Comparison of ENCODE assay signal across 17 cellular contexts in genomic region chr14:102125546-102125945, GRCh38. TPM values are rescaled to one million over a fixed set of nuclear protein-coding genes. Genes with fewer than 3 reads are reported as not detected.
DNase-seq lines count a peak whose midpoint lies in the region; ATAC-seq and TF ChIP-seq lines count a peak whose summit lies in the region.
"Had no signal": no experiment of that assay in that cellular context is flagged by ENCODE, and none has a peak within 500 bp of the region (broad histone marks: within the 10 kb centered on the region; RNA-seq: fewer than 3 reads in every experiment).

No MANE protein-coding gene starts in this region.

- H3K27me3 ChIP-seq in iPS-20b (ENCODE audit: insufficient read depth, low read length) (no peaks in the 10 kb centered on the region), smooth muscle cell (ENCODE audit: low read depth) (no peaks in the 10 kb centered on the region), neural progenitor cell (no peaks in the 10 kb centered on the region)
- H3K27me3 ChIP-seq in effector memory CD4-positive, alpha-beta T cell (replicated peaks; ENCODE audit: control insufficient read depth, insufficient read depth, low read length, poor library complexity, severe bottlenecking), result no peaks in the 10 kb centered on the region

- H3K4me3 ChIP-seq in iPS-20b (ENCODE audit: low read length) (no peak overlapping the region), smooth muscle cell (no peak overlapping the region), neural progenitor cell (no peak overlapping the region)
- H3K4me3 ChIP-seq in effector memory CD4-positive, alpha-beta T cell (ENCODE audit: insufficient read depth, low read depth, low read length, poor library complexity, severe bottlenecking), result no peak overlapping the region
- H3K4me3 ChIP-seq: GM23248 had no signal

- H2AFZ ChIP-seq in smooth muscle cell (ENCODE audit: low read depth) (peak overlapping the region; percentile 58), neural progenitor cell (replicated peaks) (no peak overlapping the region)
- H2AFZ ChIP-seq: GM23248 had no signal

- H3K79me2 ChIP-seq in smooth muscle cell (ENCODE audit: low read depth) (no peaks in the 10 kb centered on the region), neural progenitor cell (ENCODE audit: low read depth) (no peaks in the 10 kb centered on the region)

- TF ChIP-seq CTCF in RWPE1 (conservative IDR thresholded peaks at IDR 0.05; ENCODE audit: low read depth) (no peak), smooth muscle cell (IDR thresholded peaks at IDR 0.05; ENCODE audit: borderline replicate concordance, insufficient read depth, poor library complexity, severe bottlenecking) (no peak), neural progenitor cell (IDR thresholded peaks at IDR 0.05) (no peak)

- H3K4me2 ChIP-seq in smooth muscle cell (peak overlapping the region; percentile 67), neural progenitor cell (no peak overlapping the region)

- H3K9ac ChIP-seq in iPS-20b (ENCODE audit: low read depth, low read length) (0 out of 2 replicates have a peak overlapping the region, but pooled peaks have one; percentile 25), smooth muscle cell (ENCODE audit: low read depth) (no peak overlapping the region), neural progenitor cell (no peak overlapping the region)
- H3K9ac ChIP-seq: GM23248 had no signal

- no peaks in the 10 kb centered on the region for H3K36me3 Mint-ChIP-seq in neural progenitor cell

- DNase-seq in NCI-H2227 treated with DMSO at 0.1 percent for 48 hours (lab: John Stamatoyannopoulos, UW) (peak; percentile 19), NCI-H2227 (lab: John Stamatoyannopoulos, UW; ENCODE audit: unreplicated experiment) (no peak), RWPE1 (ENCODE audit: low spot score) (peak; percentile 61), smooth muscle cell (lab: John Stamatoyannopoulos, UW; ENCODE audit: unreplicated experiment) (no peak), neural progenitor cell (ENCODE audit: low spot score) (no peak)
- DNase-seq in effector memory CD4-positive, alpha-beta T cell, result no peak
- DNase-seq: activated T-cell treated with anti-CD3 and anti-CD28 coated beads, Interleukin-2, amount 50 U/mL, for 48 hours; CD8-positive, alpha-beta memory T cell; GM23248; left ventricle myocardium superior; naive thymus-derived CD8-positive, alpha-beta T cell; NCI-H748 treated with DMSO at 0.1 percent for 48 hours; SHP77 treated with DMSO at 0.1 percent for 48 hours; stimulated activated CD4-positive, alpha-beta T cell treated with anti-CD3 and anti-CD28 coated beads, Interleukin-2, amount 100 ng/mL, for 24 hours; T-helper 9 cell had no signal

- H3K36me3 ChIP-seq in iPS-20b (ENCODE audit: insufficient read depth, low read depth, low read length), result no peaks in the 10 kb centered on the region
- no peaks in the 10 kb centered on the region for H3K36me3 ChIP-seq in smooth muscle cell (ENCODE audit: low read depth)
- no peaks in the 10 kb centered on the region for H3K36me3 ChIP-seq in effector memory CD4-positive, alpha-beta T cell (ENCODE audit: control insufficient read depth, insufficient read depth, low read length)
- no peaks in the 10 kb centered on the region for H3K36me3 ChIP-seq in neural progenitor cell

- H3K27ac Mint-ChIP-seq in neural progenitor cell, result no peak overlapping the region
- H3K27ac Mint-ChIP-seq: CD8-positive, alpha-beta memory T cell; naive thymus-derived CD8-positive, alpha-beta T cell had no signal

- CTCF ChIA-PET in RWPE1 (lab: Yijun Ruan, JAX), result interaction anchor here (0.8 kb wide), 1 partner anchor 8 kb away, joined by 5 read pairs; no protein-coding TSS in a partner anchor

- H3K4me3 Mint-ChIP-seq in neural progenitor cell, result no peak overlapping the region
- H3K4me3 Mint-ChIP-seq: CD8-positive, alpha-beta memory T cell; naive thymus-derived CD8-positive, alpha-beta T cell had no signal

- POLR2A ChIA-PET in RWPE1 (lab: Yijun Ruan, JAX; ENCODE audit: low non-redundant PET), result interaction anchor here (0.6 kb wide), 1 partner anchor 191 kb away, joined by 7 read pairs; no protein-coding TSS in a partner anchor

- 69% methylated on average over 5 of the region's 5 CpGs for WGBS in smooth muscle cell (ENCODE audit: low lambda C conversion rate)

- H4K20me1 ChIP-seq in smooth muscle cell (ENCODE audit: low read depth), result no peaks in the 10 kb centered on the region
- no peaks in the 10 kb centered on the region for H4K20me1 ChIP-seq in neural progenitor cell (ENCODE audit: low read depth)

- H3K9me3 ChIP-seq in iPS-20b (ENCODE audit: insufficient read depth, low read depth, low read length), result no peaks in the 10 kb centered on the region
- no peaks in the 10 kb centered on the region for H3K9me3 ChIP-seq in smooth muscle cell (replicated peaks; ENCODE audit: low read depth)
- H3K9me3 ChIP-seq in effector memory CD4-positive, alpha-beta T cell (ENCODE audit: control insufficient read depth, low read length), result no peaks in the 10 kb centered on the region
- H3K9me3 ChIP-seq in neural progenitor cell (ENCODE audit: low read depth), result no peaks in the 10 kb centered on the region

- H3K4me1 ChIP-seq in iPS-20b (ENCODE audit: insufficient read depth, low read length) (peaks cover 20% of the 10 kb centered on the region), smooth muscle cell (ENCODE audit: low read depth) (no peaks in the 10 kb centered on the region), neural progenitor cell (peaks cover 6% of the 10 kb centered on the region)
- H3K4me1 ChIP-seq in effector memory CD4-positive, alpha-beta T cell (ENCODE audit: control insufficient read depth, insufficient read depth, low read length, poor library complexity, severe bottlenecking), result no peaks in the 10 kb centered on the region

- peaks cover 2% of the 10 kb centered on the region for H3K27me3 Mint-ChIP-seq in neural progenitor cell (ENCODE audit: insufficient read depth, low read depth)
- H3K27me3 Mint-ChIP-seq: naive thymus-derived CD8-positive, alpha-beta T cell had no signal

- H3K27ac ChIP-seq in RWPE1 (no peak overlapping the region), iPS-20b (ENCODE audit: low read length) (no peak overlapping the region), smooth muscle cell (ENCODE audit: low read depth) (peak overlapping the region; percentile 29), neural progenitor cell (no peak overlapping the region)
- no peak overlapping the region for H3K27ac ChIP-seq in effector memory CD4-positive, alpha-beta T cell (ENCODE audit: insufficient read depth, low read length, poor library complexity, severe bottlenecking)
- H3K27ac ChIP-seq: GM23248 had no signal

- no peak for ATAC-seq in GM19328 (IDR thresholded peaks at IDR 0.05; ENCODE audit: unreplicated experiment)
- ATAC-seq: left ventricle myocardium superior; naive thymus-derived CD8-positive, alpha-beta T cell had no signal

- no peaks in the 10 kb centered on the region for H3K9me3 Mint-ChIP-seq in neural progenitor cell
- H3K9me3 Mint-ChIP-seq: CD8-positive, alpha-beta memory T cell; naive thymus-derived CD8-positive, alpha-beta T cell had no signal

- H3F3A ChIP-seq in smooth muscle cell (ENCODE audit: low read depth) (no peaks in the 10 kb centered on the region), neural progenitor cell (ENCODE audit: low read depth) (peaks cover 11% of the 10 kb centered on the region)

- H3K4me1 Mint-ChIP-seq in neural progenitor cell, result no peaks in the 10 kb centered on the region
- H3K4me1 Mint-ChIP-seq: CD8-positive, alpha-beta memory T cell; naive thymus-derived CD8-positive, alpha-beta T cell had no signal

RNA-seq across cellular contexts. Expression of gene WDR20, which starts 14.2 kb away (rescaled TPM):
- 12.0 and 22.8 TPM in 2 replicates for total RNA-seq in smooth muscle cell
- polyA plus RNA-seq in smooth muscle cell, result 19.4 and 20.4 TPM in 2 replicates
- total RNA-seq in neural progenitor cell (ENCODE audit: low replicate concordance), result 18.2 and 22.4 TPM in 2 replicates

RNA-seq across cellular contexts. Expression of gene HSP90AA1, which starts 38.7 kb away (rescaled TPM):
- total RNA-seq in smooth muscle cell, result 436 and 568 TPM in 2 replicates
- 353 and 446 TPM in 2 replicates for polyA plus RNA-seq in smooth muscle cell
- total RNA-seq in neural progenitor cell (ENCODE audit: low replicate concordance), result 656 and 746 TPM in 2 replicates

Comparison
In these comparisons a context has a peak if more than half of its experiments do, and no peak if none do; other contexts are left out.
1. DNase-seq: peak in NCI-H2227 treated with DMSO at 0.1 percent for 48 hours (single experiment) and RWPE1 (single experiment); none in NCI-H2227 (single experiment), smooth muscle cell (single experiment), effector memory CD4-positive, alpha-beta T cell (0 of 3) and neural progenitor cell (single experiment).